Comparison of ENCODE assay signal across 24 cellular contexts in genomic region chr14:56587701-56588100, GRCh38. TPM values are rescaled to one million over a fixed set of nuclear protein-coding genes. Genes with fewer than 3 reads are reported as not detected.
DNase-seq lines count a peak whose midpoint lies in the region; ATAC-seq, FAIRE-seq and TF ChIP-seq lines count a peak whose summit lies in the region.
"Had no signal": no experiment of that assay in that cellular context is flagged by ENCODE, and none has a peak within 500 bp of the region (broad histone marks: within the 10 kb centered on the region; RNA-seq: fewer than 3 reads in every experiment).

No MANE protein-coding gene starts in this region.

- no peak for TF ChIP-seq POLR2A in HepG2 (IDR thresholded peaks at IDR 0.05; ENCODE audit: insufficient read depth in 1 of 2, low read depth in 2 of 2, low read length in 2 of 2)

- peaks cover 4% of the 10 kb centered on the region for H3K79me2 ChIP-seq in HepG2 (ENCODE audit: insufficient read depth, low read length)
- H3K79me2 ChIP-seq in GM23248 (ENCODE audit: insufficient read depth): peaks cover 22% of the 10 kb centered on the region

- no peak for ATAC-seq in HepG2
- ATAC-seq in HG02938 (IDR thresholded peaks at IDR 0.05; ENCODE audit: unreplicated experiment): no peak
- ATAC-seq: gastrocnemius medialis; left colon; stimulated activated effector memory CD8-positive, alpha-beta T cell treated with anti-CD3 and anti-CD28 coated beads, Interleukin-12 subunit alpha, Interleukin-12 subunit beta, amount 100 ng/mL, for 72 hours had no signal

- no peaks in the 10 kb centered on the region for H3F3A ChIP-seq in GM23248 (ENCODE audit: insufficient read depth)

- H3K27ac ChIP-seq in HepG2 (ENCODE audit: extremely low read length, insufficient read depth, low read length) (no peak overlapping the region), GM23248 (no peak overlapping the region)
- H3K27ac ChIP-seq: gastrocnemius medialis, KMS-11, VCaP had no signal

- no peaks in the 10 kb centered on the region; the same call in 1 of the 2 replicates for H4K20me1 ChIP-seq in HepG2 (ENCODE audit: insufficient read depth, low read length)
- no peaks in the 10 kb centered on the region for H4K20me1 ChIP-seq in GM23248 (ENCODE audit: insufficient read depth)

- CTCF ChIA-PET in HepG2 (lab: Yijun Ruan, JAX; ENCODE audit: low intra/inter-chr PET ratio, low total read pairs): no interaction called here

- H3K36me3 ChIP-seq in HepG2 (replicated peaks in 1 of 2; ENCODE audit: control insufficient read depth in 1 of 2, insufficient read depth in 2 of 2, low read length in 2 of 2) (no peaks in the 10 kb centered on the region), GM23248 (ENCODE audit: low read depth) (peaks cover 13% of the 10 kb centered on the region)
- H3K36me3 ChIP-seq: MG63 had no signal

- WGBS in HepG2 (ENCODE audit: low lambda C conversion rate): 98% methylated on average over 1 of the region's 1 CpG
- 94 to 100% methylated on average over 1 of the region's 1 CpG for WGBS in GM23248 (ENCODE audit: low coverage in 1 of 2, low lambda C conversion rate in 2 of 2, missing lambda C conversion rate in 2 of 2), 2 experiments

- no TSS peak for BruUV-seq in HepG2 (replicated peaks; lab: Mats Ljungman, UMichigan)

- no peaks in the 10 kb centered on the region for H3K9me3 ChIP-seq in HepG2 (ENCODE audit: low read length)
- H3K9me3 ChIP-seq in GM23248 (ENCODE audit: low read depth): no peaks in the 10 kb centered on the region
- H3K9me3 ChIP-seq: gastrocnemius medialis, MG63 had no signal

- no peak for FAIRE-seq in HepG2 (lab: Jason Lieb, UNC)
- FAIRE-seq: endothelial cell of umbilical vein had no signal

- no peak for TF ChIP-seq CTCF in HepG2 (CRISPR knock-in tag; IDR thresholded peaks at IDR 0.05)

- H3K9me2 ChIP-seq in GM23248 (ENCODE audit: insufficient read depth): no peaks in the 10 kb centered on the region

- H3K4me3 ChIP-seq in HepG2 (replicated peaks in 1 of 3; ENCODE audit: insufficient read depth in 1 of 3, low read depth in 2 of 3, low read length in 3 of 3) (no peak overlapping the region), GM23248 (no peak overlapping the region)
- H3K4me3 ChIP-seq: gastrocnemius medialis, MG63 had no signal

- TF ChIP-seq EP300 in HepG2 (IDR thresholded peaks at IDR 0.05; ENCODE audit: low read depth in 2 of 2, low read length in 2 of 2) (no peak), HepG2 (CRISPR knock-in tag; IDR thresholded peaks at IDR 0.05; ENCODE audit: borderline replicate concordance) (no peak)

- intact Hi-C loops in HepG2 (cut with micrococcal nuclease; ENCODE audit: unreplicated experiment): no loop called here

- no peak overlapping the region for H2AFZ ChIP-seq in HepG2 (ENCODE audit: low read length)
- no peak overlapping the region for H2AFZ ChIP-seq in GM23248

- H3K4me1 ChIP-seq in HepG2 (ENCODE audit: insufficient read depth, low read length) (peaks cover 25% of the 10 kb centered on the region), GM23248 (ENCODE audit: insufficient read depth) (no peaks in the 10 kb centered on the region)

- DNase-seq in DMS153 treated with DMSO at 0.1 percent for 48 hours (lab: John Stamatoyannopoulos, UW; ENCODE audit: unreplicated experiment): peak; percentile 40
- peak; percentile 68 for DNase-seq in NCI-H2029 (lab: John Stamatoyannopoulos, UW)
- peak; percentile 94 for DNase-seq in NCI-H82 treated with DMSO at 0.1 percent for 48 hours (lab: John Stamatoyannopoulos, UW; ENCODE audit: unreplicated experiment)
- DNase-seq in medulla oblongata (ENCODE audit: extremely low spot score): peak; percentile 45
- no peak for DNase-seq in hepatic stellate cell (ENCODE audit: low spot score)
- no peak for DNase-seq in HepG2 (ENCODE audit: low spot score)
- DNase-seq in GM23248: no peak
- DNase-seq: activated CD4-positive, alpha-beta T cell treated with anti-CD3 and anti-CD28 coated beads for 48 hours; activated effector memory CD4-positive, alpha-beta T cell treated with anti-CD3 and anti-CD28 coated beads, Interleukin-2, amount 50 U/mL, for 16 hours; activated T-cell treated with anti-CD3 and anti-CD28 coated beads, Interleukin-2, amount 50 U/mL, for 1 hour; CD8-positive, alpha-beta memory T cell; DMS53; gastrocnemius medialis; immature natural killer cell; left colon; mammary epithelial cell; MG63; NCI-H1417 treated with DMSO at 0.1 percent for 48 hours; T-helper 9 cell had no signal

- POLR2A ChIA-PET in HepG2 (lab: Yijun Ruan, JAX): no interaction called here

- in situ Hi-C loops in HepG2 (cut with HindIII; ENCODE audit: extremely low pct_ligation_motif_present, low pct_unique_long_range_greater_than_20kb) (no loop called here), GM23248 (cut with MboI) (no loop called here)

- TF ChIP-seq RAD21 in HepG2 (CRISPR knock-in tag; IDR thresholded peaks at IDR 0.05): no peak

- H3K27me3 ChIP-seq in HepG2 (ENCODE audit: control insufficient read depth in 1 of 2, insufficient read depth in 2 of 2, low read length in 2 of 2) (no peaks in the 10 kb centered on the region), GM23248 (replicated peaks; ENCODE audit: insufficient read depth) (no peaks in the 10 kb centered on the region)
- H3K27me3 ChIP-seq: gastrocnemius medialis, MG63 had no signal

- no peak overlapping the region for H3K9ac ChIP-seq in HepG2 (ENCODE audit: insufficient read depth, low read depth, low read length)
- H3K9ac ChIP-seq in GM23248: no peak overlapping the region
- H3K9ac ChIP-seq: KMS-11 had no signal

- H3K4me2 ChIP-seq in HepG2 (ENCODE audit: low read depth, low read length) (no peak overlapping the region), GM23248 (ENCODE audit: unreplicated experiment) (no peak overlapping the region)
- H3K4me2 ChIP-seq: KMS-11 had no signal

TF ChIP-seq in HepG2, 621 proteins besides CTCF, POLR2A, EP300 and RAD21:
- TF ChIP-seq MXI1 (IDR thresholded peaks at IDR 0.05; ENCODE audit: borderline replicate concordance, low read depth, low read length): no peak
- TF ChIP-seq U2AF2 (IDR thresholded peaks at IDR 0.05; ENCODE audit: low read depth, low read length): no peak
- no peak for TF ChIP-seq STAG1 (CRISPR knock-in tag; IDR thresholded peaks at IDR 0.05)
- no peak for TF ChIP-seq SCMH1 (CRISPR knock-in tag; IDR thresholded peaks at IDR 0.05; ENCODE audit: borderline replicate concordance)
- no peak for TF ChIP-seq POLR2AphosphoS5 (IDR thresholded peaks at IDR 0.05; ENCODE audit: low read depth, low read length)
- TF ChIP-seq ZNF792 (CRISPR knock-in tag; IDR thresholded peaks at IDR 0.05): no peak
- no peak for TF ChIP-seq ZNF431 (CRISPR knock-in tag; IDR thresholded peaks at IDR 0.05; ENCODE audit: borderline replicate concordance, low read depth)
- TF ChIP-seq ZNF737 (CRISPR knock-in tag; IDR thresholded peaks at IDR 0.05; ENCODE audit: borderline replicate concordance): no peak
- TF ChIP-seq ZFY (CRISPR knock-in tag; IDR thresholded peaks at IDR 0.05): no peak
- TF ChIP-seq ARID2 (CRISPR knock-in tag; IDR thresholded peaks at IDR 0.05; ENCODE audit: borderline replicate concordance): no peak
- no peak for TF ChIP-seq ZNF574 (CRISPR knock-in tag; IDR thresholded peaks at IDR 0.05)
TF ChIP-seq in HepG2: peak in this region for 0.

RNA-seq across cellular contexts. Expression of gene TMEM260, which starts 8.1 kb away (rescaled TPM):
- total RNA-seq in HepG2 (2016; rRNA removed; fragmentation: Illumina TruSeq; extraction: Trizol): 4.8 and 9.3 TPM in 2 replicates
- 5.9 and 8.4 TPM in 2 replicates for total RNA-seq in HepG2 (2016; cell fraction: cytosol; rRNA removed; fragmentation: Illumina TruSeq; extraction: Trizol; ENCODE audit: low read depth)
- 4.5 and 9.3 TPM in 2 replicates for total RNA-seq in HepG2 (2016; cell fraction: insoluble cytoplasmic fraction; rRNA removed; fragmentation: Illumina TruSeq; extraction: Trizol)
- 4.9 and 5.4 TPM in 2 replicates for total RNA-seq in HepG2 (2016; cell fraction: membrane; rRNA removed; fragmentation: Illumina TruSeq; extraction: Trizol)
- total RNA-seq in HepG2 (2016; cell fraction: nucleus; rRNA removed; fragmentation: Illumina TruSeq; extraction: Trizol): 21.1 and 23.8 TPM in 2 replicates
- polyA plus RNA-seq in HepG2 (2011; rRNA removed) (6.4 and 7.7 TPM in 2 replicates), GM23248 (2016; fragmentation: Nextera tagmentation; extraction: Ambion mirVana) (14.2 and 15.4 TPM in 2 replicates)
- 3.7 and 4.0 TPM in 2 replicates for polyA plus RNA-seq in HepG2 (2011; cell fraction: cytosol; rRNA removed)
- polyA plus RNA-seq in HepG2 (2011; cell fraction: nucleus; rRNA removed): 10.9 and 12.3 TPM in 2 replicates
- polyA plus RNA-seq in HepG2 (2012): 6.4 and 7.3 TPM in 2 replicates
- 0.45 and 0.50 TPM in 2 replicates for polyA plus RNA-seq in HepG2 (2016; cell fraction: cytosol; fragmentation: Illumina TruSeq; extraction: Trizol; ENCODE audit: low read depth)
- polyA plus RNA-seq in HepG2 (2016; cell fraction: insoluble cytoplasmic fraction; fragmentation: Illumina TruSeq; extraction: Trizol; ENCODE audit: low read depth): 3.0 and 3.8 TPM in 2 replicates
- 1.4 and 1.7 TPM in 2 replicates for polyA plus RNA-seq in HepG2 (2016; cell fraction: membrane; fragmentation: Illumina TruSeq; extraction: Trizol; ENCODE audit: low read depth)
- polyA plus RNA-seq in HepG2 (2016; cell fraction: nucleus; fragmentation: Illumina TruSeq; extraction: Trizol; ENCODE audit: insufficient read depth, low read depth): 16.9 and 17.4 TPM in 2 replicates
- polyA minus RNA-seq in HepG2 (2011; rRNA and poly(A)+ RNA removed; ENCODE audit: low replicate concordance): 14.5 and 28.6 TPM in 2 replicates
- polyA minus RNA-seq in HepG2 (2011; cell fraction: cytosol; rRNA and poly(A)+ RNA removed): 6.8 and 8.1 TPM in 2 replicates
- polyA minus RNA-seq in HepG2 (2011; cell fraction: nucleus; rRNA and poly(A)+ RNA removed): 55.3 and 63.6 TPM in 2 replicates
- total RNA-seq in GM23248 (2014; rRNA removed; shearing (Covaris generic)): 16.1 and 19.6 TPM in 2 replicates

Comparison
In these comparisons a context has a peak if more than half of its experiments do, and no peak if none do; other contexts are left out.
1. DNase-seq: peak in DMS153 treated with DMSO at 0.1 percent for 48 hours (single experiment), NCI-H2029 (single experiment), NCI-H82 treated with DMSO at 0.1 percent for 48 hours (single experiment) and medulla oblongata (single experiment); none in hepatic stellate cell (single experiment), HepG2 (single experiment) and GM23248 (single experiment).